In the genomic region with DNA sequence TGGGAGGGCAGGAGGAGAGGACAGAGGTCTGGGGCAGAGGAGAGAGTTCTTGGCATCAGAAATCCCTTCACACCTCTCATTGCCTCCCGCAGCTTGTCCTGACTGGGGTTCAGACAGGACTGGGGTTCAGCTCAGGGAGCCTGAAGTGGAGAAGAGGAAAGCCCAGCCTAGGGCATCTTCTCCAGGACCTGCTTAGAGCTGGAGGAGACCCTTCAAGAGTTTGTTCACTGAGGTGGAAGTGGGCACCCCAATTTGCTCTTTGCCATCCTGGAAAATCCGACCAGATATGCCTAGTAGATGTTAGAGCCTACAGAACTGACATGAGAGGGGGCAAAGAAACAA, we compare ENCODE assay signal across 1 cellular context.
TF ChIP-seq lines count a peak whose summit lies in the region.

No MANE protein-coding gene starts in this region.

TF ChIP-seq in IMR-90, 13 proteins besides CTCF, POLR2A, EP300 and RAD21 (continued from another document):
- TF ChIP-seq, protein P1, sequence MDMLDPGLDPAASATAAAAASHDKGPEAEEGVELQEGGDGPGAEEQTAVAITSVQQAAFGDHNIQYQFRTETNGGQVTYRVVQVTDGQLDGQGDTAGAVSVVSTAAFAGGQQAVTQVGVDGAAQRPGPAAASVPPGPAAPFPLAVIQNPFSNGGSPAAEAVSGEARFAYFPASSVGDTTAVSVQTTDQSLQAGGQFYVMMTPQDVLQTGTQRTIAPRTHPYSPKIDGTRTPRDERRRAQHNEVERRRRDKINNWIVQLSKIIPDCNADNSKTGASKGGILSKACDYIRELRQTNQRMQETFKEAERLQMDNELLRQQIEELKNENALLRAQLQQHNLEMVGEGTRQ (IDR thresholded peaks at IDR 0.05; ENCODE audit: low read depth, low read length): no peak
- no peak for TF ChIP-seq RFX5 (IDR thresholded peaks at IDR 0.05; ENCODE audit: low read depth, low read length)
- no peak for TF ChIP-seq SMC3 (IDR thresholded peaks at IDR 0.05; ENCODE audit: low read depth, low read length)
- TF ChIP-seq, protein P2, sequence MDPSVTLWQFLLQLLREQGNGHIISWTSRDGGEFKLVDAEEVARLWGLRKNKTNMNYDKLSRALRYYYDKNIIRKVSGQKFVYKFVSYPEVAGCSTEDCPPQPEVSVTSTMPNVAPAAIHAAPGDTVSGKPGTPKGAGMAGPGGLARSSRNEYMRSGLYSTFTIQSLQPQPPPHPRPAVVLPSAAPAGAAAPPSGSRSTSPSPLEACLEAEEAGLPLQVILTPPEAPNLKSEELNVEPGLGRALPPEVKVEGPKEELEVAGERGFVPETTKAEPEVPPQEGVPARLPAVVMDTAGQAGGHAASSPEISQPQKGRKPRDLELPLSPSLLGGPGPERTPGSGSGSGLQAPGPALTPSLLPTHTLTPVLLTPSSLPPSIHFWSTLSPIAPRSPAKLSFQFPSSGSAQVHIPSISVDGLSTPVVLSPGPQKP (IDR thresholded peaks at IDR 0.05; ENCODE audit: borderline replicate concordance, low read depth, low read length): no peak
- TF ChIP-seq CHD1 (IDR thresholded peaks at IDR 0.05; ENCODE audit: low read depth, low read length): no peak
- TF ChIP-seq MAZ (IDR thresholded peaks at IDR 0.05; ENCODE audit: borderline replicate concordance, low read depth, low read length): no peak
